Comparison of ENCODE assay signal across 19 cellular contexts in genomic region chr13:29911781-29912478, GRCh38.
DNase-seq lines count a peak whose midpoint lies in the region; FAIRE-seq and TF ChIP-seq lines count a peak whose summit lies in the region.
"Had no signal": no experiment of that assay in that cellular context is flagged by ENCODE, and none has a peak within 500 bp of the region (broad histone marks: within the 10 kb centered on the region; RNA-seq: fewer than 3 reads in every experiment).

No MANE protein-coding gene starts in this region.

- no peak overlapping the region for H3K4me2 ChIP-seq in astrocyte (ENCODE audit: low read length)
- H3K4me2 ChIP-seq: A549 had no signal

- H3K27me3 Mint-ChIP-seq in astrocyte (ENCODE audit: low read depth, unreplicated experiment) (peaks cover 3% of the 10 kb centered on the region), osteocyte (ENCODE audit: unreplicated experiment) (no peaks in the 10 kb centered on the region), type B pancreatic cell (no peaks in the 10 kb centered on the region)
- H3K27me3 Mint-ChIP-seq: CD4-positive, alpha-beta memory T cell had no signal

- H3K9me3 ChIP-seq in astrocyte (ENCODE audit: insufficient read depth, low read depth, low read length): no peaks in the 10 kb centered on the region
- H3K9me3 ChIP-seq: A549, BE2C had no signal

- no peak overlapping the region for H2AFZ ChIP-seq in astrocyte (ENCODE audit: low read depth, low read length)

- no peaks in the 10 kb centered on the region for H3K36me3 ChIP-seq in astrocyte (ENCODE audit: insufficient read depth, low read length)
- H3K36me3 ChIP-seq: BE2C had no signal

- TF ChIP-seq CTCF in astrocyte (IDR thresholded peaks at IDR 0.05; ENCODE audit: insufficient read depth, low read depth, low read length) (no peak), osteocyte (IDR thresholded peaks at IDR 0.05) (no peak), type B pancreatic cell (conservative IDR thresholded peaks at IDR 0.05) (no peak), GM13976 (IDR thresholded peaks at IDR 0.05; ENCODE audit: borderline replicate concordance, control extremely low read depth, extremely low read depth, insufficient read depth, missing control alignments) (no peak)

- no peaks in the 10 kb centered on the region for H3K27me3 ChIP-seq in astrocyte (ENCODE audit: insufficient read depth, low read length)
- H3K27me3 ChIP-seq: BE2C had no signal

- FAIRE-seq in astrocyte (lab: Jason Lieb, UNC): no peak
- FAIRE-seq: A549, D721Med, G401.6, GM12892 had no signal

- no peaks in the 10 kb centered on the region for H3K79me2 ChIP-seq in astrocyte (ENCODE audit: insufficient read depth, low read length)

- H3K4me3 ChIP-seq in astrocyte (ENCODE audit: insufficient read depth, low read depth, low read length): no peak overlapping the region
- H3K4me3 ChIP-seq: A549 had no signal

- peaks cover 1% of the 10 kb centered on the region for H3K9me3 Mint-ChIP-seq in astrocyte (ENCODE audit: unreplicated experiment)
- H3K9me3 Mint-ChIP-seq in osteocyte (ENCODE audit: unreplicated experiment): no peaks in the 10 kb centered on the region
- no peaks in the 10 kb centered on the region for H3K9me3 Mint-ChIP-seq in type B pancreatic cell
- H3K9me3 Mint-ChIP-seq: CD4-positive, alpha-beta memory T cell had no signal

- H3K36me3 Mint-ChIP-seq in astrocyte (ENCODE audit: low read depth, unreplicated experiment) (peaks cover 2% of the 10 kb centered on the region), osteocyte (ENCODE audit: unreplicated experiment) (no peaks in the 10 kb centered on the region), type B pancreatic cell (no peaks in the 10 kb centered on the region)
- H3K36me3 Mint-ChIP-seq: CD4-positive, alpha-beta memory T cell had no signal

- in situ Hi-C loops in GM13976 (cut with MboI; ENCODE audit: low sequenced_read_pairs, unreplicated experiment): no loop called here

- no peaks in the 10 kb centered on the region for H4K20me1 ChIP-seq in astrocyte (ENCODE audit: insufficient read depth, low read length)

- peaks cover 19% of the 10 kb centered on the region for H3K4me1 Mint-ChIP-seq in astrocyte (ENCODE audit: low read depth, unreplicated experiment)
- H3K4me1 Mint-ChIP-seq in osteocyte (ENCODE audit: unreplicated experiment): peaks cover 26% of the 10 kb centered on the region
- H3K4me1 Mint-ChIP-seq in type B pancreatic cell (ENCODE audit: unreplicated experiment): peaks cover 44% of the 10 kb centered on the region
- H3K4me1 Mint-ChIP-seq: CD4-positive, alpha-beta memory T cell had no signal

- H3K27ac Mint-ChIP-seq in astrocyte (ENCODE audit: unreplicated experiment): peak overlapping the region; percentile 22
- H3K27ac Mint-ChIP-seq in osteocyte (ENCODE audit: unreplicated experiment): no peak overlapping the region
- peak overlapping the region; percentile 67 for H3K27ac Mint-ChIP-seq in type B pancreatic cell
- H3K27ac Mint-ChIP-seq: CD4-positive, alpha-beta memory T cell had no signal

- no peak overlapping the region for H3K9ac ChIP-seq in astrocyte (ENCODE audit: low read length)

- no peak overlapping the region for H3K27ac ChIP-seq in astrocyte (ENCODE audit: low read depth, low read length)
- H3K27ac ChIP-seq: A549, C4-2B had no signal

- H3K4me3 Mint-ChIP-seq in astrocyte (ENCODE audit: unreplicated experiment) (no peak overlapping the region), osteocyte (ENCODE audit: unreplicated experiment) (no peak overlapping the region), type B pancreatic cell (peak overlapping the region; percentile 40)
- H3K4me3 Mint-ChIP-seq: CD4-positive, alpha-beta memory T cell had no signal

- DNase-seq in astrocyte (ENCODE audit: low read depth): no peak
- peak; percentile 69 for DNase-seq in left kidney (ENCODE audit: low read depth, low spot score)
- DNase-seq in osteocyte (ENCODE audit: extremely low spot score, unreplicated experiment): peak; percentile 59
- DNase-seq in type B pancreatic cell (ENCODE audit: extremely low spot score, unreplicated experiment): no peak
- no peak for DNase-seq in occipital lobe (lab: John Stamatoyannopoulos, UW)
- no peak for DNase-seq in NCI-H1048 (lab: John Stamatoyannopoulos, UW)
- DNase-seq in GM13976 (ENCODE audit: low spot score): no peak
- no peak for DNase-seq in NCI-H226
- DNase-seq: BE2C; CD4-positive, alpha-beta memory T cell; DMS153; DMS79 treated with DMSO at 0.1 percent for 48 hours; EL; HCEC 1CT had no signal

- no peaks in the 10 kb centered on the region for H3K4me1 ChIP-seq in astrocyte (ENCODE audit: insufficient read depth, low read length)
- H3K4me1 ChIP-seq: BE2C had no signal

Comparison
In these comparisons a context has a peak if more than half of its experiments do, and no peak if none do; other contexts are left out.
1. DNase-seq: peak in left kidney (single experiment) and osteocyte (single experiment); none in astrocyte (single experiment), type B pancreatic cell (single experiment), occipital lobe (single experiment), NCI-H1048 (single experiment), GM13976 (single experiment) and NCI-H226 (single experiment).